Comparison of ENCODE assay signal across 26 cellular contexts in the genomic region with DNA sequence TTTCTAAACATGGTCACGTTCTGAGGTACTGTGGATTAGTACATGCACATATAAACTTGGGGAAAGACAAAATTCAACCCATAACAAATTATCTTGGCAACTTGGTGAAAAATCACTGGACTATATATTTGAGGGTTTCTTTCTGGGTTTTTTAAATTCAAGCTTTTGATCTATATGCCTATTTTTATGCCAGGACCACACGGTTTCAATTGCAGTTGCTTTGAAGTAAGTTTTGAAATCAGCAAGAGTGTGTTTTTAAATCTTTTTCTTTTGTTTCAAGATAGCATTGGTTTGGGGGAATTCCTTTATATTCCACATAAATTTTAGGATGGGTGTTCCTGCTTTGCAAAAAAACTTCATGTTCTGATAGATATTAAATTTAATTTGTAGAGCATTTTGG.
"Had no signal": no experiment of that assay in that cellular context is flagged by ENCODE, and none has a peak within 500 bp of the region (broad histone marks: within the 10 kb centered on the region; RNA-seq: fewer than 3 reads in every experiment).

No MANE protein-coding gene starts in this region.

- H3K4me1 ChIP-seq: pancreas, psoas muscle, right lobe of liver, sigmoid colon, suprapubic skin, testis, tibial artery, transverse colon, upper lobe of right lung, uterus had no signal

- ATAC-seq: naive thymus-derived CD8-positive, alpha-beta T cell; natural killer cell treated with Interleukin-12 subunit alpha and Interleukin-12 subunit beta and Interleukin-15 and Interleukin-18, amount 100 ng/mL, for 72 hours; pancreas; psoas muscle; right cardiac atrium; right lobe of liver; stimulated activated memory B cell treated with anti-CD40 and anti-IgM and Interleukin-4, amounts not matched to agents 10 μg/mL and 1 μg/mL and 100 μg/mL, for 72 hours; stimulated activated naive CD8-positive, alpha-beta T cell treated with anti-CD3 and anti-CD28 coated beads, Interleukin-15, amount 100 ng/mL, for 72 hours; stimulated activated naive CD8-positive, alpha-beta T cell treated with anti-CD3 and anti-CD28 coated beads, Interleukin-15, Interleukin-2, amounts not matched to agents 100 U/mL and 50 U/mL, for 24 hours; upper lobe of right lung had no signal

- H3K4me3 ChIP-seq: pancreas, psoas muscle, right lobe of liver, sigmoid colon, suprapubic skin, testis, tibial artery, transverse colon, upper lobe of right lung, uterus had no signal

- H3K9me3 ChIP-seq: neutrophil, pancreas, psoas muscle, right lobe of liver, sigmoid colon, suprapubic skin, testis, tibial artery, transverse colon, uterus had no signal

- FAIRE-seq: pancreas, small intestine had no signal

- H3K27me3 ChIP-seq: neutrophil, pancreas, right lobe of liver, sigmoid colon, suprapubic skin, testis, tibial artery, transverse colon, upper lobe of right lung, uterus had no signal

- H3K36me3 ChIP-seq: neutrophil, pancreas, right lobe of liver, sigmoid colon, suprapubic skin, tibial artery, transverse colon, upper lobe of right lung, uterus had no signal

- DNase-seq: naive thymus-derived CD8-positive, alpha-beta T cell; nephron progenitor cell; nucleus accumbens; pancreas; psoas muscle; right cardiac atrium; right lobe of liver; sigmoid colon; small intestine; stimulated activated CD4-positive, alpha-beta T cell treated with anti-CD3 and anti-CD28 coated beads, Interleukin-1b, Interleukin-23, amount 100 ng/mL, for 48 hours; stimulated activated CD4-positive, alpha-beta T cell treated with anti-CD3 and anti-CD28 coated beads, Interleukin-4, amount 100 ng/mL, for 1 hour; stimulated activated CD4-positive, alpha-beta T cell treated with anti-CD3 and anti-CD28 coated beads, Interleukin-4, amount 100 ng/mL, for 4 hours; stimulated activated CD8-positive, alpha-beta memory T cell treated with anti-CD3 and anti-CD28 coated beads, Interleukin-4, amount 100 ng/mL, for 48 hours; stimulated activated naive CD4-positive, alpha-beta T cell; stimulated activated naive CD8-positive, alpha-beta T cell treated with anti-CD3 and anti-CD28 coated beads, Interleukin-15, amount 100 ng/mL, for 72 hours; stimulated activated naive CD8-positive, alpha-beta T cell treated with anti-CD3 and anti-CD28 coated beads, Interleukin-15, Interleukin-2, amounts not matched to agents 100 U/mL and 50 U/mL, for 24 hours; substantia nigra; testis; tibial artery; transverse colon; upper lobe of right lung; uterus had no signal

- H3K27ac ChIP-seq: neutrophil, pancreas, psoas muscle, right lobe of liver, sigmoid colon, suprapubic skin, testis, tibial artery, transverse colon, upper lobe of right lung, uterus had no signal
